30 cellular contexts compared by ENCODE assay signal in the genomic region with DNA sequence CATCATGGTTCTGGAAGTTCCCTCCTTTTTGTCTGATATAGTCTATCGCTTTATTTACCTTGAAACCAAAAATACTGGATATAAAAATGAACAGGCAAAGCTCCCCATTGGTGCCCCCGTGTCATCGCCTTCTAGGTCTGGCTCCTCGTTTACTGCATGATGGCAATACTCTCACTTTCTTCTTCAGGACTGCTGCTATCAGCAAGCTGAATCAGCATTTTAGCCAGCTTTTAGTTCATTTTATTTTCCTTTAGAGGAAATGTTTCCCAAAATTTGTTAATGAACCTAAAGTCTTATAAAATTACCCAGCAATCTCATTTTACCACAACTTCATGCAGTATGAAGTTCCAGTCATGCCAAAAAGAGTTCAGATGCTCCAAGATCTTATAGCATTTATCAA.
"Had no signal": no experiment of that assay in that cellular context is flagged by ENCODE, and none has a peak within 500 bp of the region (broad histone marks: within the 10 kb centered on the region; RNA-seq: fewer than 3 reads in every experiment).

No MANE protein-coding gene starts in this region.

- DNase-seq: naive thymus-derived CD4-positive, alpha-beta T cell; natural killer cell; occipital lobe; ovary; posterior cingulate gyrus; psoas muscle; right cardiac atrium; spleen; stimulated activated CD4-positive, alpha-beta T cell treated with anti-CD3 and anti-CD28 coated beads, Interleukin-12 subunit alpha, Interleukin-12 subunit beta, amount 100 ng/mL, for 4 hours; stimulated activated CD4-positive, alpha-beta T cell treated with anti-CD3 and anti-CD28 coated beads, Interleukin-1b, Interleukin-23, amount 100 ng/mL, for 48 hours; stimulated activated CD4-positive, alpha-beta T cell treated with anti-CD3 and anti-CD28 coated beads, Interleukin-4, amount 100 ng/mL, for 24 hours; stimulated activated naive B cell treated with anti-CD40 and anti-IgM and Interleukin-4, amounts not matched to agents 10 μg/mL and 1 μg/mL and 100 μg/mL, for 72 hours; stimulated activated naive CD8-positive, alpha-beta T cell treated with anti-CD3 and anti-CD28 coated beads, Interleukin-15, amount 100 ng/mL, for 72 hours; stimulated activated naive CD8-positive, alpha-beta T cell treated with anti-CD3 and anti-CD28 coated beads, Interleukin-15, Interleukin-2, amounts not matched to agents 100 U/mL and 50 U/mL, for 24 hours; substantia nigra; testis; tibial artery; transverse colon; upper lobe of right lung; uterus had no signal

- H3K36me3 Mint-ChIP-seq: naive thymus-derived CD4-positive, alpha-beta T cell; natural killer cell; neural progenitor cell; stimulated activated effector memory CD8-positive, alpha-beta T cell treated with anti-CD3 and anti-CD28 coated beads, Interleukin-12 subunit alpha, Interleukin-12 subunit beta, amount 100 ng/mL, for 72 hours; stimulated activated naive B cell treated with anti-CD40 and anti-IgM and Interleukin-4, amounts not matched to agents 10 μg/mL and 1 μg/mL and 100 μg/mL, for 72 hours; type B pancreatic cell had no signal

- H3K27me3 Mint-ChIP-seq: progenitor cell of endocrine pancreas; stimulated activated naive B cell treated with anti-CD40 and anti-IgM and Interleukin-4, amounts not matched to agents 10 μg/mL and 1 μg/mL and 100 μg/mL, for 72 hours; stimulated activated naive CD8-positive, alpha-beta T cell treated with anti-CD3 and anti-CD28 coated beads, Interleukin-15, amount 100 ng/mL, for 72 hours; type B pancreatic cell had no signal

- H3K9me3 ChIP-seq: ovary, psoas muscle, spleen, suprapubic skin, testis, tibial artery, transverse colon, upper lobe of right lung, uterus had no signal

- H3K27ac Mint-ChIP-seq: naive thymus-derived CD4-positive, alpha-beta T cell; natural killer cell; nephron; neural progenitor cell; progenitor cell of endocrine pancreas; stimulated activated effector memory CD8-positive, alpha-beta T cell treated with anti-CD3 and anti-CD28 coated beads, Interleukin-12 subunit alpha, Interleukin-12 subunit beta, amount 100 ng/mL, for 72 hours; stimulated activated naive B cell treated with anti-CD40 and anti-IgM and Interleukin-4, amounts not matched to agents 10 μg/mL and 1 μg/mL and 100 μg/mL, for 72 hours; stimulated activated naive CD8-positive, alpha-beta T cell treated with anti-CD3 and anti-CD28 coated beads, Interleukin-15, amount 100 ng/mL, for 72 hours; type B pancreatic cell had no signal

- H2AFZ ChIP-seq: neural progenitor cell, parathyroid adenoma had no signal

- H3K9ac ChIP-seq: neural progenitor cell, parathyroid adenoma had no signal

- H3K27ac ChIP-seq: neural progenitor cell, ovary, parathyroid adenoma, psoas muscle, skin epidermis, spleen, suprapubic skin, testis, tibial artery, transverse colon, upper lobe of right lung, uterus had no signal

- H3K4me2 ChIP-seq: neural progenitor cell, smooth muscle cell had no signal

- H3K9me3 Mint-ChIP-seq: natural killer cell; nephron; neural progenitor cell; stimulated activated effector memory CD8-positive, alpha-beta T cell treated with anti-CD3 and anti-CD28 coated beads, Interleukin-12 subunit alpha, Interleukin-12 subunit beta, amount 100 ng/mL, for 72 hours; stimulated activated naive B cell treated with anti-CD40 and anti-IgM and Interleukin-4, amounts not matched to agents 10 μg/mL and 1 μg/mL and 100 μg/mL, for 72 hours; stimulated activated naive CD8-positive, alpha-beta T cell treated with anti-CD3 and anti-CD28 coated beads, Interleukin-15, amount 100 ng/mL, for 72 hours; type B pancreatic cell had no signal

- H3K4me3 Mint-ChIP-seq: naive thymus-derived CD4-positive, alpha-beta T cell; natural killer cell; nephron; neural progenitor cell; stimulated activated effector memory CD8-positive, alpha-beta T cell treated with anti-CD3 and anti-CD28 coated beads, Interleukin-12 subunit alpha, Interleukin-12 subunit beta, amount 100 ng/mL, for 72 hours; stimulated activated naive B cell treated with anti-CD40 and anti-IgM and Interleukin-4, amounts not matched to agents 10 μg/mL and 1 μg/mL and 100 μg/mL, for 72 hours; stimulated activated naive CD8-positive, alpha-beta T cell treated with anti-CD3 and anti-CD28 coated beads, Interleukin-15, amount 100 ng/mL, for 72 hours; type B pancreatic cell had no signal

- H3K36me3 ChIP-seq: neural progenitor cell, ovary, spleen, suprapubic skin, tibial artery, transverse colon, upper lobe of right lung, uterus had no signal

- H3K79me2 ChIP-seq: parathyroid adenoma had no signal

- H3K4me1 ChIP-seq: neural progenitor cell, parathyroid adenoma, psoas muscle, spleen, suprapubic skin, testis, tibial artery, transverse colon, upper lobe of right lung, uterus had no signal

- H3K4me3 ChIP-seq: neural progenitor cell, ovary, psoas muscle, skin epidermis, smooth muscle cell, spleen, suprapubic skin, testis, tibial artery, transverse colon, upper lobe of right lung, uterus had no signal

- H3K4me1 Mint-ChIP-seq: naive thymus-derived CD4-positive, alpha-beta T cell; natural killer cell; nephron; stimulated activated effector memory CD8-positive, alpha-beta T cell treated with anti-CD3 and anti-CD28 coated beads, Interleukin-12 subunit alpha, Interleukin-12 subunit beta, amount 100 ng/mL, for 72 hours; stimulated activated naive B cell treated with anti-CD40 and anti-IgM and Interleukin-4, amounts not matched to agents 10 μg/mL and 1 μg/mL and 100 μg/mL, for 72 hours; stimulated activated naive CD8-positive, alpha-beta T cell treated with anti-CD3 and anti-CD28 coated beads, Interleukin-15, amount 100 ng/mL, for 72 hours had no signal

- H3K27me3 ChIP-seq: neural progenitor cell, ovary, spleen, suprapubic skin, testis, tibial artery, transverse colon, upper lobe of right lung, uterus had no signal

- ATAC-seq: naive thymus-derived CD4-positive, alpha-beta T cell; natural killer cell; psoas muscle; right cardiac atrium; sciatic nerve; stimulated activated effector memory CD8-positive, alpha-beta T cell treated with anti-CD3 and anti-CD28 coated beads, Interleukin-12 subunit alpha, Interleukin-12 subunit beta, amount 100 ng/mL, for 72 hours; stimulated activated naive B cell treated with anti-CD40 and anti-IgM and Interleukin-4, amounts not matched to agents 10 μg/mL and 1 μg/mL and 100 μg/mL, for 72 hours; stimulated activated naive CD8-positive, alpha-beta T cell treated with anti-CD3 and anti-CD28 coated beads, Interleukin-15, amount 100 ng/mL, for 72 hours; stimulated activated naive CD8-positive, alpha-beta T cell treated with anti-CD3 and anti-CD28 coated beads, Interleukin-15, Interleukin-2, amounts not matched to agents 100 U/mL and 50 U/mL, for 24 hours; upper lobe of right lung had no signal
